Comparison of ENCODE assay signal across 12 cellular contexts in genomic region chr7:139753079-139753692, GRCh38. TPM values are rescaled to one million over a fixed set of nuclear protein-coding genes. Genes with fewer than 3 reads are reported as not detected.
DNase-seq lines count a peak whose midpoint lies in the region; ATAC-seq and TF ChIP-seq lines count a peak whose summit lies in the region.
"Had no signal": no experiment of that assay in that cellular context is flagged by ENCODE, and none has a peak within 500 bp of the region (broad histone marks: within the 10 kb centered on the region; RNA-seq: fewer than 3 reads in every experiment).

No MANE protein-coding gene starts in this region.

- H3K36me3 ChIP-seq in right lobe of liver (no peaks in the 10 kb centered on the region), left lung (peaks cover 0 to 4% of the 10 kb centered on the region in 2 donors)
- H3K36me3 ChIP-seq: neutrophil had no signal

- H3K9me3 ChIP-seq in right lobe of liver (no peaks in the 10 kb centered on the region), left lung (no peaks in the 10 kb centered on the region)
- H3K9me3 ChIP-seq: neutrophil had no signal

- no peaks in the 10 kb centered on the region for H3K27me3 Mint-ChIP-seq in chondrocyte (ENCODE audit: low read depth)

- intact Hi-C loops in right lobe of liver (cut with DNase I) = no loop called here
- intact Hi-C loops in left lung (cut with DNase I) = no loop called here

- TF ChIP-seq POLR2A in right lobe of liver (IDR thresholded peaks at IDR 0.05) = no peak

- H3K36me3 Mint-ChIP-seq in chondrocyte (ENCODE audit: low read depth) = peaks cover 5% of the 10 kb centered on the region

- H3K27ac Mint-ChIP-seq in chondrocyte (ENCODE audit: unreplicated experiment) = peak overlapping the region; percentile 59

- peaks cover 80% of the 10 kb centered on the region for H3K4me1 Mint-ChIP-seq in chondrocyte (ENCODE audit: low read depth)

- no peak for DNase-seq in AG09309 (ENCODE audit: low read depth)
- peak; percentile 73 for DNase-seq in LHCN-M2 (ENCODE audit: low read depth)
- no peak for DNase-seq in chondrocyte (ENCODE audit: low spot score)
- no peak for DNase-seq in right lobe of liver
- no peak for DNase-seq in middle frontal gyrus (ENCODE audit: extremely low spot score, low spot score)
- DNase-seq in left lung = no peak
- DNase-seq: activated CD4-positive, alpha-beta T cell treated with anti-CD3 and anti-CD28 coated beads for 4 hours; anterior cingulate cortex; DMS153 had no signal

- H3K27me3 ChIP-seq in right lobe of liver = no peaks in the 10 kb centered on the region
- no peaks in the 10 kb centered on the region for H3K27me3 ChIP-seq in left lung
- H3K27me3 ChIP-seq: neutrophil had no signal

- H3K9me3 Mint-ChIP-seq in chondrocyte (ENCODE audit: low read depth) = no peaks in the 10 kb centered on the region

- no peak overlapping the region for H3K4me3 Mint-ChIP-seq in chondrocyte (ENCODE audit: unreplicated experiment)

- peaks cover 0 to 80% (median 37%) of the 10 kb centered on the region in 4 donors for H3K4me1 ChIP-seq in right lobe of liver
- peaks cover 4 to 47% of the 10 kb centered on the region in 2 donors for H3K4me1 ChIP-seq in left lung

- ATAC-seq in right lobe of liver (peak; percentile 9 to 30 (median 19)), GM21515 (IDR thresholded peaks at IDR 0.05; ENCODE audit: unreplicated experiment) (no peak), GM18870 (IDR thresholded peaks at IDR 0.05; ENCODE audit: unreplicated experiment) (no peak), left lung (no peak)

- H3K4me3 ChIP-seq in AG09309 (ENCODE audit: control insufficient read depth, low read depth, low read length) (no peak overlapping the region), right lobe of liver (peak overlapping the region in 1 of 3 donors; percentile 2), left lung (no peak overlapping the region)

- WGBS in right lobe of liver (ENCODE audit: insufficient coverage, low coverage, low lambda C conversion rate, missing lambda C conversion rate) = 58% methylated on average over 6 of the region's 7 CpGs

- TF ChIP-seq CTCF in AG09309 (IDR thresholded peaks at IDR 0.05; ENCODE audit: control insufficient read depth, insufficient read depth, low read depth, low read length, missing control alignments) (peak; percentile 9), chondrocyte (IDR thresholded peaks at IDR 0.05) (peak; percentile 39), right lobe of liver (IDR thresholded peaks at IDR 0.05) (peak in 2 of 4 donors; percentile 7 to 24), left lung (IDR thresholded peaks at IDR 0.05) (no peak)

- H3K27ac ChIP-seq in right lobe of liver = peak overlapping the region; percentile 37 to 72 (median 66)
- H3K27ac ChIP-seq in left lung = no peak overlapping the region
- H3K27ac ChIP-seq: neutrophil had no signal

RNA-seq across cellular contexts. Expression of gene HIPK2, which starts 24.6 kb away (rescaled TPM):
- total RNA-seq in LHCN-M2 (2014; rRNA removed) (50.9 and 61.3 TPM in 2 replicates), chondrocyte (71.2 to 75.6 TPM (median 72.3 TPM) in 3 replicates), right lobe of liver (10 to 100 TPM; 48.5 to 68.0 (median 59.6) TPM), left lung (10 to 100 TPM; 42.8 to 61.8 TPM)
- 31.7 TPM for polyA plus RNA-seq in LHCN-M2 (2012)

Comparison
In these comparisons a context has a peak if more than half of its experiments do, and no peak if none do; other contexts are left out.
1. CTCF ChIP-seq: peak in AG09309 (single experiment) and chondrocyte (single experiment); none in left lung (0 of 2).
2. ATAC-seq: peak in right lobe of liver (4 of 4); none in GM21515 (single experiment), GM18870 (single experiment) and left lung (single experiment).
3. H3K27ac ChIP-seq: peak in right lobe of liver (3 of 3); none in left lung (0 of 2).